Comparison of ENCODE assay signal across 10 cellular contexts in genomic region chr5:147482426-147483196, GRCh38. TPM values are rescaled to one million over a fixed set of nuclear protein-coding genes. Genes with fewer than 3 reads are reported as not detected.
A peak's percentile ranks its signal among the peaks of the same experiment; 100 is the strongest.
DNase-seq lines count a peak whose midpoint lies in the region; ATAC-seq and TF ChIP-seq lines count a peak whose summit lies in the region.
"Had no signal": no experiment of that assay in that cellular context is flagged by ENCODE, and none has a peak within 500 bp of the region (broad histone marks: within the 10 kb centered on the region; RNA-seq: fewer than 3 reads in every experiment).

No MANE protein-coding gene starts in this region.

- H3K9ac ChIP-seq in OCI-LY3 (ENCODE audit: low read length) (no peak overlapping the region), skeletal muscle tissue (ENCODE audit: low read depth in 1 of 3, low read length in 3 of 3) (no peak overlapping the region)

- H3K9me3 Mint-ChIP-seq in Calu3 (ENCODE audit: low read depth, unreplicated experiment) = no peaks in the 10 kb centered on the region

- peaks cover 27% of the 10 kb centered on the region for H3K4me1 Mint-ChIP-seq in Calu3 (ENCODE audit: low read depth, unreplicated experiment)

- no peak overlapping the region for H3K4me3 Mint-ChIP-seq in Calu3 (ENCODE audit: low read depth, unreplicated experiment)
- H3K4me3 Mint-ChIP-seq: activated CD8-positive, alpha-beta T cell treated with anti-CD3 and anti-CD28 coated beads, Interleukin-2, amount 10 ng/mL, durations not matched to agents 7 days and 5 days had no signal

- H3K36me3 ChIP-seq in OCI-LY3 (replicated peaks; ENCODE audit: low read depth, low read length) (no peaks in the 10 kb centered on the region), skeletal muscle tissue (ENCODE audit: control insufficient read depth in 3 of 3, insufficient read depth in 3 of 3, low read length in 3 of 3) (no peaks in the 10 kb centered on the region)

- H2AFZ ChIP-seq in OCI-LY3 (ENCODE audit: low read depth, low read length) = no peak overlapping the region

- ATAC-seq in HG03432 (IDR thresholded peaks at IDR 0.05; ENCODE audit: unreplicated experiment) = peak; percentile 13
- ATAC-seq in foreskin keratinocyte = no peak
- no peak for ATAC-seq in GM19328 (IDR thresholded peaks at IDR 0.05; ENCODE audit: unreplicated experiment)
- ATAC-seq: activated CD8-positive, alpha-beta T cell treated with anti-CD3 and anti-CD28 coated beads, Interleukin-2, amount 10 ng/mL, durations not matched to agents 7 days and 5 days had no signal

- TF ChIP-seq CTCF in OCI-LY3 (IDR thresholded peaks at IDR 0.05; ENCODE audit: low read depth, low read length) = no peak
- TF ChIP-seq CTCF in foreskin keratinocyte (conservative IDR thresholded peaks at IDR 0.05) = no peak
- TF ChIP-seq CTCF in Calu3 (IDR thresholded peaks at IDR 0.05; ENCODE audit: unreplicated experiment) = no peak

- intact Hi-C loops in Calu3 (cut with micrococcal nuclease; ENCODE audit: unreplicated experiment) = no loop called here

- no peaks in the 10 kb centered on the region for H4K20me1 ChIP-seq in OCI-LY3 (ENCODE audit: insufficient read depth, low read length)

- H3K4me1 ChIP-seq in OCI-LY3 (ENCODE audit: low read length) (peaks cover 21% of the 10 kb centered on the region), foreskin keratinocyte (peaks cover 18% of the 10 kb centered on the region), skeletal muscle tissue (ENCODE audit: control insufficient read depth in 3 of 3, insufficient read depth in 3 of 3, low read length in 3 of 3) (peaks cover 0 to 15% (median 0%) of the 10 kb centered on the region in 3 donors)

- peak overlapping the region; percentile 30 for H3K4me2 ChIP-seq in OCI-LY3 (ENCODE audit: low read length)

- H3K4me3 ChIP-seq in OCI-LY3 (ENCODE audit: low read length) (no peak overlapping the region), skeletal muscle tissue (ENCODE audit: low read length in 3 of 3) (no peak overlapping the region)

- DNase-seq in foreskin keratinocyte (peak in 1 of 2 donors; percentile 1), SKM-1 (lab: John Stamatoyannopoulos, UW; ENCODE audit: unreplicated experiment) (no peak), NK-92 (lab: John Stamatoyannopoulos, UW; ENCODE audit: unreplicated experiment) (no peak), Calu3 (no peak)
- DNase-seq: activated CD8-positive, alpha-beta T cell treated with anti-CD3 and anti-CD28 coated beads, Interleukin-2, amount 10 ng/mL, durations not matched to agents 7 days and 5 days; central memory CD4-positive, alpha-beta T cell had no signal

- no peak overlapping the region for H3K27ac Mint-ChIP-seq in Calu3 (ENCODE audit: unreplicated experiment)
- H3K27ac Mint-ChIP-seq: activated CD8-positive, alpha-beta T cell treated with anti-CD3 and anti-CD28 coated beads, Interleukin-2, amount 10 ng/mL, durations not matched to agents 7 days and 5 days had no signal

- H3K27ac ChIP-seq in OCI-LY3 (ENCODE audit: low read length) (no peak overlapping the region; the same call in 1 of the 2 replicates), foreskin keratinocyte (peak overlapping the region; percentile 76), skeletal muscle tissue (ENCODE audit: low read depth, low read length) (peak overlapping the region; percentile 85)

- BruUV-seq in Calu3 (replicated peaks; lab: Mats Ljungman, UMichigan) = no TSS peak

- H3K9me3 ChIP-seq in OCI-LY3 (ENCODE audit: insufficient read depth, low read length) (no peaks in the 10 kb centered on the region), skeletal muscle tissue (ENCODE audit: control insufficient read depth in 3 of 3, low read length in 3 of 3) (no peaks in the 10 kb centered on the region)

- H3K27me3 ChIP-seq in OCI-LY3 (ENCODE audit: low read depth, low read length) (no peaks in the 10 kb centered on the region), foreskin keratinocyte (no peaks in the 10 kb centered on the region), skeletal muscle tissue (ENCODE audit: control insufficient read depth in 3 of 3, insufficient read depth in 3 of 3, low read length in 3 of 3) (no peaks in the 10 kb centered on the region)

- no peaks in the 10 kb centered on the region for H3K27me3 Mint-ChIP-seq in Calu3 (ENCODE audit: unreplicated experiment)

- no peaks in the 10 kb centered on the region for H3K79me2 ChIP-seq in OCI-LY3 (ENCODE audit: low read length)

- no peaks in the 10 kb centered on the region for H3K36me3 Mint-ChIP-seq in Calu3 (ENCODE audit: insufficient read depth, unreplicated experiment)

- CTCF ChIA-PET in Calu3 (lab: Charles Lee) = interaction anchor here (1.0 to 1.4 kb wide), 4 partner anchors 11 to 77 kb away, joined by 3 read pairs; no protein-coding TSS in a partner anchor

RNA-seq across cellular contexts. Expression of gene DPYSL3, which starts 27.3 kb away (rescaled TPM):
- total RNA-seq in foreskin keratinocyte = 29.4 and 53.6 TPM in 2 replicates
- polyA plus RNA-seq in foreskin keratinocyte = 14.5 and 24.3 TPM in 2 replicates
- total RNA-seq in skeletal muscle tissue = 109 TPM
- total RNA-seq in Calu3 (2022) = 21.4 and 26.6 TPM in 2 replicates
